Comparison of ENCODE assay signal across 1 cellular context in the genomic region with DNA sequence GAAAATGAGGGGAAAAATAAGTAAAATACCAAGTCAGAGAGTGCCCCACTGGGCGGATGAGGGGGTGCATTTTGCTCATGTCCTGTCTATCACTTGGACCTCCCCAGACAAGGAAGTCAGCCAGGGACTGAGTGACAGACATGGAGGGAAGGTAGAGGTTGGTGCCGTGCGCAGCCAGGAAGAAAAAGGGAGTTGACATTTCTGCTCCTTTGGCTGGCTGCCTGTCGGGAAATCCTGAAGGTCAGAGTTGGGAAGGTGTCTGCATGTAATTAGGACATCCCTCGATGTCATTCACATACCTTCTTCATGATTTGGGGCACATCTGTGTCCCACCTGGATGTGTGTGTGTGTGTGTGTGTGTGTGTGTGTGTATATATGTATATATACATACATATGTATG.
TF ChIP-seq lines count a peak whose summit lies in the region.

No MANE protein-coding gene starts in this region.

TF ChIP-seq in K562, 482 proteins besides CTCF, POLR2A, EP300 and RAD21 (continues in another document):
- TF ChIP-seq ADNP (tag; IDR thresholded peaks at IDR 0.05) (no peak), MECOM (CRISPR knock-in tag; IDR thresholded peaks at IDR 0.05) (no peak), TEAD1 (CRISPR knock-in tag; IDR thresholded peaks at IDR 0.05) (peak in 1 of 2 experiments; percentile 38; a peak in 1 of 4 replicates), JUND (IDR thresholded peaks at IDR 0.05; ENCODE audit: borderline replicate concordance, low read depth, low read length) (no peak), JUND (tag; IDR thresholded peaks at IDR 0.05; ENCODE audit: borderline replicate concordance, low read depth, low read length) (no peak; the same call in 2 of the 3 replicates), TAL1 (IDR thresholded peaks at IDR 0.05) (0 out of 2 replicates have a peak, but pooled peaks have one; percentile 11), NFIX (CRISPR knock-in tag; IDR thresholded peaks at IDR 0.05; ENCODE audit: low read depth) (no peak), FOXK2 (conservative IDR thresholded peaks at IDR 0.05 in 1 of 2, IDR thresholded peaks at IDR 0.05 in 1 of 2; ENCODE audit: low read depth in 2 of 2) (peak in 1 of 2 experiments; percentile 65; a peak in 2 of 4 replicates), ZNF764 (CRISPR knock-in tag; IDR thresholded peaks at IDR 0.05; ENCODE audit: low read depth) (no peak), ESRRA (IDR thresholded peaks at IDR 0.05; ENCODE audit: borderline replicate concordance, low read depth) (peak; percentile 86), MEIS2 (IDR thresholded peaks at IDR 0.05; ENCODE audit: partially characterized antibody) (peak; percentile 62), FOXA3 (CRISPR knock-in tag; conservative IDR thresholded peaks at IDR 0.05 in 1 of 2, IDR thresholded peaks at IDR 0.05 in 1 of 2) (peak in 1 of 2 experiments; percentile 53; a peak in 1 of 4 replicates), ILF3 (IDR thresholded peaks at IDR 0.05; ENCODE audit: borderline replicate concordance) (no peak), NR2C1 (IDR thresholded peaks at IDR 0.05) (no peak), NR2C1 (tag; IDR thresholded peaks at IDR 0.05) (peak; percentile 39; the same call in 1 of the 2 replicates), ZNF778 (CRISPR knock-in tag; IDR thresholded peaks at IDR 0.05) (no peak), CTBP1 (IDR thresholded peaks at IDR 0.05; ENCODE audit: borderline replicate concordance) (peak; percentile 61), SPI1 (IDR thresholded peaks at IDR 0.05; ENCODE audit: borderline replicate concordance, low read depth, low read length) (0 out of 2 replicates have a peak, but pooled peaks have one; percentile 19), NFIC (IDR thresholded peaks at IDR 0.05) (peak; percentile 84), KLF13 (tag; IDR thresholded peaks at IDR 0.05; ENCODE audit: borderline replicate concordance, low read depth) (no peak), ZEB2 (IDR thresholded peaks at IDR 0.05) (peak; percentile 73; the same call in 1 of the 2 replicates)
- TF ChIP-seq, protein P1, sequence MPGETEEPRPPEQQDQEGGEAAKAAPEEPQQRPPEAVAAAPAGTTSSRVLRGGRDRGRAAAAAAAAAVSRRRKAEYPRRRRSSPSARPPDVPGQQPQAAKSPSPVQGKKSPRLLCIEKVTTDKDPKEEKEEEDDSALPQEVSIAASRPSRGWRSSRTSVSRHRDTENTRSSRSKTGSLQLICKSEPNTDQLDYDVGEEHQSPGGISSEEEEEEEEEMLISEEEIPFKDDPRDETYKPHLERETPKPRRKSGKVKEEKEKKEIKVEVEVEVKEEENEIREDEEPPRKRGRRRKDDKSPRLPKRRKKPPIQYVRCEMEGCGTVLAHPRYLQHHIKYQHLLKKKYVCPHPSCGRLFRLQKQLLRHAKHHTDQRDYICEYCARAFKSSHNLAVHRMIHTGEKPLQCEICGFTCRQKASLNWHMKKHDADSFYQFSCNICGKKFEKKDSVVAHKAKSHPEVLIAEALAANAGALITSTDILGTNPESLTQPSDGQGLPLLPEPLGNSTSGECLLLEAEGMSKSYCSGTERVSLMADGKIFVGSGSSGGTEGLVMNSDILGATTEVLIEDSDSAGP (CRISPR knock-in tag; IDR thresholded peaks at IDR 0.05) = no peak
- TF ChIP-seq, protein P2, sequence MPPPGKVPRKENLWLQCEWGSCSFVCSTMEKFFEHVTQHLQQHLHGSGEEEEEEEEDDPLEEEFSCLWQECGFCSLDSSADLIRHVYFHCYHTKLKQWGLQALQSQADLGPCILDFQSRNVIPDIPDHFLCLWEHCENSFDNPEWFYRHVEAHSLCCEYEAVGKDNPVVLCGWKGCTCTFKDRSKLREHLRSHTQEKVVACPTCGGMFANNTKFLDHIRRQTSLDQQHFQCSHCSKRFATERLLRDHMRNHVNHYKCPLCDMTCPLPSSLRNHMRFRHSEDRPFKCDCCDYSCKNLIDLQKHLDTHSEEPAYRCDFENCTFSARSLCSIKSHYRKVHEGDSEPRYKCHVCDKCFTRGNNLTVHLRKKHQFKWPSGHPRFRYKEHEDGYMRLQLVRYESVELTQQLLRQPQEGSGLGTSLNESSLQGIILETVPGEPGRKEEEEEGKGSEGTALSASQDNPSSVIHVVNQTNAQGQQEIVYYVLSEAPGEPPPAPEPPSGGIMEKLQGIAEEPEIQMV (tag; conservative IDR thresholded peaks at IDR 0.05; ENCODE audit: low read depth) = no peak
- TF ChIP-seq, protein P3, sequence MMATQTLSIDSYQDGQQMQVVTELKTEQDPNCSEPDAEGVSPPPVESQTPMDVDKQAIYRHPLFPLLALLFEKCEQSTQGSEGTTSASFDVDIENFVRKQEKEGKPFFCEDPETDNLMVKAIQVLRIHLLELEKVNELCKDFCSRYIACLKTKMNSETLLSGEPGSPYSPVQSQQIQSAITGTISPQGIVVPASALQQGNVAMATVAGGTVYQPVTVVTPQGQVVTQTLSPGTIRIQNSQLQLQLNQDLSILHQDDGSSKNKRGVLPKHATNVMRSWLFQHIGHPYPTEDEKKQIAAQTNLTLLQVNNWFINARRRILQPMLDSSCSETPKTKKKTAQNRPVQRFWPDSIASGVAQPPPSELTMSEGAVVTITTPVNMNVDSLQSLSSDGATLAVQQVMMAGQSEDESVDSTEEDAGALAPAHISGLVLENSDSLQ (IDR thresholded peaks at IDR 0.05) = peak; percentile 93
- TF ChIP-seq, protein P4, sequence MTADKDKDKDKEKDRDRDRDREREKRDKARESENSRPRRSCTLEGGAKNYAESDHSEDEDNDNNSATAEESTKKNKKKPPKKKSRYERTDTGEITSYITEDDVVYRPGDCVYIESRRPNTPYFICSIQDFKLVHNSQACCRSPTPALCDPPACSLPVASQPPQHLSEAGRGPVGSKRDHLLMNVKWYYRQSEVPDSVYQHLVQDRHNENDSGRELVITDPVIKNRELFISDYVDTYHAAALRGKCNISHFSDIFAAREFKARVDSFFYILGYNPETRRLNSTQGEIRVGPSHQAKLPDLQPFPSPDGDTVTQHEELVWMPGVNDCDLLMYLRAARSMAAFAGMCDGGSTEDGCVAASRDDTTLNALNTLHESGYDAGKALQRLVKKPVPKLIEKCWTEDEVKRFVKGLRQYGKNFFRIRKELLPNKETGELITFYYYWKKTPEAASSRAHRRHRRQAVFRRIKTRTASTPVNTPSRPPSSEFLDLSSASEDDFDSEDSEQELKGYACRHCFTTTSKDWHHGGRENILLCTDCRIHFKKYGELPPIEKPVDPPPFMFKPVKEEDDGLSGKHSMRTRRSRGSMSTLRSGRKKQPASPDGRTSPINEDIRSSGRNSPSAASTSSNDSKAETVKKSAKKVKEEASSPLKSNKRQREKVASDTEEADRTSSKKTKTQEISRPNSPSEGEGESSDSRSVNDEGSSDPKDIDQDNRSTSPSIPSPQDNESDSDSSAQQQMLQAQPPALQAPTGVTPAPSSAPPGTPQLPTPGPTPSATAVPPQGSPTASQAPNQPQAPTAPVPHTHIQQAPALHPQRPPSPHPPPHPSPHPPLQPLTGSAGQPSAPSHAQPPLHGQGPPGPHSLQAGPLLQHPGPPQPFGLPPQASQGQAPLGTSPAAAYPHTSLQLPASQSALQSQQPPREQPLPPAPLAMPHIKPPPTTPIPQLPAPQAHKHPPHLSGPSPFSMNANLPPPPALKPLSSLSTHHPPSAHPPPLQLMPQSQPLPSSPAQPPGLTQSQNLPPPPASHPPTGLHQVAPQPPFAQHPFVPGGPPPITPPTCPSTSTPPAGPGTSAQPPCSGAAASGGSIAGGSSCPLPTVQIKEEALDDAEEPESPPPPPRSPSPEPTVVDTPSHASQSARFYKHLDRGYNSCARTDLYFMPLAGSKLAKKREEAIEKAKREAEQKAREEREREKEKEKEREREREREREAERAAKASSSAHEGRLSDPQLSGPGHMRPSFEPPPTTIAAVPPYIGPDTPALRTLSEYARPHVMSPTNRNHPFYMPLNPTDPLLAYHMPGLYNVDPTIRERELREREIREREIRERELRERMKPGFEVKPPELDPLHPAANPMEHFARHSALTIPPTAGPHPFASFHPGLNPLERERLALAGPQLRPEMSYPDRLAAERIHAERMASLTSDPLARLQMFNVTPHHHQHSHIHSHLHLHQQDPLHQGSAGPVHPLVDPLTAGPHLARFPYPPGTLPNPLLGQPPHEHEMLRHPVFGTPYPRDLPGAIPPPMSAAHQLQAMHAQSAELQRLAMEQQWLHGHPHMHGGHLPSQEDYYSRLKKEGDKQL (CRISPR knock-in tag; IDR thresholded peaks at IDR 0.05; ENCODE audit: borderline replicate concordance) = no peak
- TF ChIP-seq, protein P5, sequence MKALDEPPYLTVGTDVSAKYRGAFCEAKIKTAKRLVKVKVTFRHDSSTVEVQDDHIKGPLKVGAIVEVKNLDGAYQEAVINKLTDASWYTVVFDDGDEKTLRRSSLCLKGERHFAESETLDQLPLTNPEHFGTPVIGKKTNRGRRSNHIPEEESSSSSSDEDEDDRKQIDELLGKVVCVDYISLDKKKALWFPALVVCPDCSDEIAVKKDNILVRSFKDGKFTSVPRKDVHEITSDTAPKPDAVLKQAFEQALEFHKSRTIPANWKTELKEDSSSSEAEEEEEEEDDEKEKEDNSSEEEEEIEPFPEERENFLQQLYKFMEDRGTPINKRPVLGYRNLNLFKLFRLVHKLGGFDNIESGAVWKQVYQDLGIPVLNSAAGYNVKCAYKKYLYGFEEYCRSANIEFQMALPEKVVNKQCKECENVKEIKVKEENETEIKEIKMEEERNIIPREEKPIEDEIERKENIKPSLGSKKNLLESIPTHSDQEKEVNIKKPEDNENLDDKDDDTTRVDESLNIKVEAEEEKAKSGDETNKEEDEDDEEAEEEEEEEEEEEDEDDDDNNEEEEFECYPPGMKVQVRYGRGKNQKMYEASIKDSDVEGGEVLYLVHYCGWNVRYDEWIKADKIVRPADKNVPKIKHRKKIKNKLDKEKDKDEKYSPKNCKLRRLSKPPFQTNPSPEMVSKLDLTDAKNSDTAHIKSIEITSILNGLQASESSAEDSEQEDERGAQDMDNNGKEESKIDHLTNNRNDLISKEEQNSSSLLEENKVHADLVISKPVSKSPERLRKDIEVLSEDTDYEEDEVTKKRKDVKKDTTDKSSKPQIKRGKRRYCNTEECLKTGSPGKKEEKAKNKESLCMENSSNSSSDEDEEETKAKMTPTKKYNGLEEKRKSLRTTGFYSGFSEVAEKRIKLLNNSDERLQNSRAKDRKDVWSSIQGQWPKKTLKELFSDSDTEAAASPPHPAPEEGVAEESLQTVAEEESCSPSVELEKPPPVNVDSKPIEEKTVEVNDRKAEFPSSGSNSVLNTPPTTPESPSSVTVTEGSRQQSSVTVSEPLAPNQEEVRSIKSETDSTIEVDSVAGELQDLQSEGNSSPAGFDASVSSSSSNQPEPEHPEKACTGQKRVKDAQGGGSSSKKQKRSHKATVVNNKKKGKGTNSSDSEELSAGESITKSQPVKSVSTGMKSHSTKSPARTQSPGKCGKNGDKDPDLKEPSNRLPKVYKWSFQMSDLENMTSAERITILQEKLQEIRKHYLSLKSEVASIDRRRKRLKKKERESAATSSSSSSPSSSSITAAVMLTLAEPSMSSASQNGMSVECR (CRISPR knock-in tag; IDR thresholded peaks at IDR 0.05) = 0 out of 2 replicates have a peak, but pooled peaks have one; percentile 34
- TF ChIP-seq, protein P6, sequence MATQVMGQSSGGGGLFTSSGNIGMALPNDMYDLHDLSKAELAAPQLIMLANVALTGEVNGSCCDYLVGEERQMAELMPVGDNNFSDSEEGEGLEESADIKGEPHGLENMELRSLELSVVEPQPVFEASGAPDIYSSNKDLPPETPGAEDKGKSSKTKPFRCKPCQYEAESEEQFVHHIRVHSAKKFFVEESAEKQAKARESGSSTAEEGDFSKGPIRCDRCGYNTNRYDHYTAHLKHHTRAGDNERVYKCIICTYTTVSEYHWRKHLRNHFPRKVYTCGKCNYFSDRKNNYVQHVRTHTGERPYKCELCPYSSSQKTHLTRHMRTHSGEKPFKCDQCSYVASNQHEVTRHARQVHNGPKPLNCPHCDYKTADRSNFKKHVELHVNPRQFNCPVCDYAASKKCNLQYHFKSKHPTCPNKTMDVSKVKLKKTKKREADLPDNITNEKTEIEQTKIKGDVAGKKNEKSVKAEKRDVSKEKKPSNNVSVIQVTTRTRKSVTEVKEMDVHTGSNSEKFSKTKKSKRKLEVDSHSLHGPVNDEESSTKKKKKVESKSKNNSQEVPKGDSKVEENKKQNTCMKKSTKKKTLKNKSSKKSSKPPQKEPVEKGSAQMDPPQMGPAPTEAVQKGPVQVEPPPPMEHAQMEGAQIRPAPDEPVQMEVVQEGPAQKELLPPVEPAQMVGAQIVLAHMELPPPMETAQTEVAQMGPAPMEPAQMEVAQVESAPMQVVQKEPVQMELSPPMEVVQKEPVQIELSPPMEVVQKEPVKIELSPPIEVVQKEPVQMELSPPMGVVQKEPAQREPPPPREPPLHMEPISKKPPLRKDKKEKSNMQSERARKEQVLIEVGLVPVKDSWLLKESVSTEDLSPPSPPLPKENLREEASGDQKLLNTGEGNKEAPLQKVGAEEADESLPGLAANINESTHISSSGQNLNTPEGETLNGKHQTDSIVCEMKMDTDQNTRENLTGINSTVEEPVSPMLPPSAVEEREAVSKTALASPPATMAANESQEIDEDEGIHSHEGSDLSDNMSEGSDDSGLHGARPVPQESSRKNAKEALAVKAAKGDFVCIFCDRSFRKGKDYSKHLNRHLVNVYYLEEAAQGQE (CRISPR knock-in tag; IDR thresholded peaks at IDR 0.05; ENCODE audit: low read depth) = no peak
- TF ChIP-seq, protein P7, sequence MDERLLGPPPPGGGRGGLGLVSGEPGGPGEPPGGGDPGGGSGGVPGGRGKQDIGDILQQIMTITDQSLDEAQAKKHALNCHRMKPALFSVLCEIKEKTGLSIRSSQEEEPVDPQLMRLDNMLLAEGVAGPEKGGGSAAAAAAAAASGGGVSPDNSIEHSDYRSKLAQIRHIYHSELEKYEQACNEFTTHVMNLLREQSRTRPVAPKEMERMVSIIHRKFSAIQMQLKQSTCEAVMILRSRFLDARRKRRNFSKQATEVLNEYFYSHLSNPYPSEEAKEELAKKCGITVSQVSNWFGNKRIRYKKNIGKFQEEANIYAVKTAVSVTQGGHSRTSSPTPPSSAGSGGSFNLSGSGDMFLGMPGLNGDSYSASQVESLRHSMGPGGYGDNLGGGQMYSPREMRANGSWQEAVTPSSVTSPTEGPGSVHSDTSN (CRISPR knock-in tag; IDR thresholded peaks at IDR 0.05; ENCODE audit: low read depth) = peak; percentile 51; the same call in 1 of the 2 replicates
- TF ChIP-seq, protein P7 (tag; conservative IDR thresholded peaks at IDR 0.05; ENCODE audit: low read depth) = peak; percentile 61
